ENCODE assay signal across 8 cellular contexts in genomic region chr2:189580267-189580661, GRCh38. TPM values are rescaled to one million over a fixed set of nuclear protein-coding genes. Genes with fewer than 3 reads are reported as not detected.
DNase-seq lines count a peak whose midpoint lies in the region; ATAC-seq and TF ChIP-seq lines count a peak whose summit lies in the region.

No MANE protein-coding gene starts in this region.

- peaks cover 54% of the 10 kb centered on the region for H3K4me1 Mint-ChIP-seq in endothelial cell (ENCODE audit: unreplicated experiment)

- TF ChIP-seq EP300 in transverse colon (IDR thresholded peaks at IDR 0.05; ENCODE audit: low read depth), result no peak

- TF ChIP-seq POLR2A in transverse colon (IDR thresholded peaks at IDR 0.05), result no peak

- H3K4me1 ChIP-seq in transverse colon, result peaks cover 9 to 70% (median 29%) of the 10 kb centered on the region in 4 donors

- no peaks in the 10 kb centered on the region for H3K9me3 ChIP-seq in transverse colon

- in situ Hi-C loops in GM13976 (cut with MboI; ENCODE audit: low sequenced_read_pairs, unreplicated experiment), result no loop called here
- in situ Hi-C loops in transverse colon (cut with MboI; ENCODE audit: low pct_ligation_motif_present in 1 of 4, low pct_unique_long_range_greater_than_20kb in 1 of 4, low sequenced_read_pairs in 3 of 4), result no loop called here

- H3K4me3 ChIP-seq in WI38 (ENCODE audit: low read depth, low read length) (peak overlapping the region; percentile 61), transverse colon (peak overlapping the region; percentile 57 to 78 (median 64))

- peaks cover 5% of the 10 kb centered on the region for H3K27me3 Mint-ChIP-seq in endothelial cell (ENCODE audit: unreplicated experiment)

- H3K9me3 Mint-ChIP-seq in endothelial cell (ENCODE audit: unreplicated experiment), result no peaks in the 10 kb centered on the region

- H3K4me3 Mint-ChIP-seq in endothelial cell (ENCODE audit: unreplicated experiment), result peak overlapping the region; percentile 94

- peak; percentile 41 for ATAC-seq in HG03432 (IDR thresholded peaks at IDR 0.05; ENCODE audit: unreplicated experiment)

- WGBS in transverse colon (ENCODE audit: low coverage in 1 of 2), 2 donors, result 1 to 4% methylated on average over 4 to 13 of the region's 13 CpGs

- intact Hi-C loops in transverse colon (cut with DNase I; ENCODE audit: low total_unique reads), result no loop called here

- no peaks in the 10 kb centered on the region for H3K27me3 ChIP-seq in transverse colon

- no peaks in the 10 kb centered on the region for H3K36me3 ChIP-seq in transverse colon

- H3K36me3 Mint-ChIP-seq in endothelial cell (ENCODE audit: low read depth, unreplicated experiment), result peaks cover 15% of the 10 kb centered on the region

- H3K27ac Mint-ChIP-seq in endothelial cell (ENCODE audit: unreplicated experiment), result peak overlapping the region; percentile 6

- TF ChIP-seq CTCF in GM13976 (IDR thresholded peaks at IDR 0.05; ENCODE audit: borderline replicate concordance, control extremely low read depth, extremely low read depth, insufficient read depth, missing control alignments) (no peak), WI38 (IDR thresholded peaks at IDR 0.05; ENCODE audit: low read depth, low read length) (no peak), endothelial cell (IDR thresholded peaks at IDR 0.05; ENCODE audit: unreplicated experiment) (no peak), transverse colon (IDR thresholded peaks at IDR 0.05) (no peak)

- peak overlapping the region; percentile 91 to 94 (median 92) for H3K27ac ChIP-seq in transverse colon

- peak; percentile 32 for DNase-seq in GM13976 (ENCODE audit: low spot score)
- DNase-seq in endothelial cell (ENCODE audit: low spot score), result peak; percentile 19
- peak; percentile 16 for DNase-seq in mucosa of gallbladder (ENCODE audit: low spot score)
- peak; percentile 37 for DNase-seq in transverse colon
- DNase-seq in DMS114 treated with DMSO at 0.1 percent for 48 hours (lab: John Stamatoyannopoulos, UW; ENCODE audit: unreplicated experiment), result no peak
- no peak for DNase-seq in NCI-H446 (lab: John Stamatoyannopoulos, UW)

RNA-seq across cellular contexts. Expression of gene SLC40A1, which starts 0.3 kb away (rescaled TPM):
- total RNA-seq in endothelial cell (ENCODE audit: unreplicated experiment) (90.9 TPM), mucosa of gallbladder (271 TPM), transverse colon (100 to 1,000 TPM in 2 of 4 donors, 10 to 100 TPM in 2; 26.3 to 345 (median 186) TPM)

Comparison
In these comparisons a context has a peak if more than half of its experiments do, and no peak if none do; other contexts are left out.
1. DNase-seq: peak in GM13976 (single experiment), endothelial cell (single experiment), mucosa of gallbladder (single experiment) and transverse colon (single experiment); none in DMS114 treated with DMSO at 0.1 percent for 48 hours (single experiment) and NCI-H446 (0 of 2).